ENCODE assay signal across 24 cellular contexts in the genomic region with DNA sequence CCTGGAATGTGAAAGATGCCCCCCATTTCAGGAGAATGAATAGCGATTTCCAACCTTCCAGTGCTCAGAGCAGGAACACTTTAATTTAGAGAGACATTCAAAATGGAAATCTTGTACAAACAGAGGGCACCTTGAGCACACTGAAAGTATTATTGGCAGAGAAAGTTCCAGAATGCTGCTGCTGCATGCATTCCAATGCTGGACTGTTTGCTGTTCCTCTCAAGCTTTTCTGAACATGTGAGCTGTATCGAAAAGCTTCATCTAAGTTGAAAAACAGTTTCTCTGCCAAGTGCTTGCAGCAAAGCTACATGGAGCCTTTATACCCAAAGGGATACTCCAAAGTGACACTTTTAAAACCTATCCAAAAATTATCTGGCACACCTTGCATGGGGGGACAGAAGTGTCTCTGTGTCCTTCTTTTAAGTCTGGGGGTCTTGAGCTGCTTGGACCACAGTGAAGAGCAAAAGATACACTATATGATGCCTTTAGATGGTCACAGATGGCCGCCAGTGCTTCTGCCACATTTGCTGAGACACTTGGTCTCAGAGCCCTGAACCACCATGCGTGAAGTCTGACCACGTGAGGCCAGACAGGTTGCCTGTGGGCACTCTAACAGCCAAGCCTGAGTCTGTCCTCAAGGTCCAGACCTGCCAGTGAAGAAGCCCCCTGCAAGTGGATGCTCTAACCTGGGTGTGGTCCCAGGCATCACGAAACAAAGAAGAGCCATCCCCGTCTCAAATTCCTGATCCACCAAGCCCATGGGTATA. TPM values are rescaled to one million over a fixed set of nuclear protein-coding genes. Genes with fewer than 3 reads are reported as not detected.
DNase-seq lines count a peak whose midpoint lies in the region; ATAC-seq and TF ChIP-seq lines count a peak whose summit lies in the region.
"Had no signal": no experiment of that assay in that cellular context is flagged by ENCODE, and none has a peak within 500 bp of the region (broad histone marks: within the 10 kb centered on the region; RNA-seq: fewer than 3 reads in every experiment).

No MANE protein-coding gene starts in this region.

- no peaks in the 10 kb centered on the region for H3K9me3 Mint-ChIP-seq in T-helper 1 cell treated with Interleukin-12 subunit alpha and Interleukin-12 subunit beta and Interleukin-4 antibody, amounts not matched to agents 30 μg/mL and 1 μg/mL, for 36 hours
- H3K9me3 Mint-ChIP-seq in endodermal cell = no peaks in the 10 kb centered on the region
- H3K9me3 Mint-ChIP-seq in stimulated activated naive B cell treated with anti-CD40 and anti-IgM and Interleukin-4, amounts not matched to agents 10 μg/mL and 1 μg/mL and 100 μg/mL, for 72 hours = no peaks in the 10 kb centered on the region
- H3K9me3 Mint-ChIP-seq: activated B cell treated with CpG ODN at 0.5 μM for 24 hours; dendritic cell treated with granulocyte-macrophage colony-stimulating factor and Interleukin-4, amounts not matched to agents 40 ng/mL and 50 ng/mL, for 4 days had no signal

- H3K9me3 ChIP-seq in endodermal cell (ENCODE audit: control insufficient read depth, low read length) = no peaks in the 10 kb centered on the region
- H3K9me3 ChIP-seq: psoas muscle had no signal

- no peak overlapping the region for H3K9ac ChIP-seq in endodermal cell (ENCODE audit: extremely low read depth, low read length, poor library complexity, severe bottlenecking)

- WGBS in endodermal cell (ENCODE audit: insufficient coverage in 1 of 2, insufficient read length in 1 of 2), 2 experiments = 92 to 100% methylated on average over 4 to 7 of the region's 7 CpGs

- no peak overlapping the region for H3K4me3 ChIP-seq in endodermal cell (ENCODE audit: low read length)
- H3K4me3 ChIP-seq: psoas muscle had no signal

- peaks cover 4% of the 10 kb centered on the region for H3K36me3 ChIP-seq in endodermal cell (ENCODE audit: control insufficient read depth, insufficient read depth, low read length)

- H3K36me3 Mint-ChIP-seq in T-helper 1 cell treated with Interleukin-12 subunit alpha and Interleukin-12 subunit beta and Interleukin-4 antibody, amounts not matched to agents 30 μg/mL and 1 μg/mL, for 36 hours (ENCODE audit: low read depth) = peaks cover 5% of the 10 kb centered on the region
- H3K36me3 Mint-ChIP-seq in endodermal cell (ENCODE audit: low read depth) = peaks cover 5% of the 10 kb centered on the region
- H3K36me3 Mint-ChIP-seq in stimulated activated naive B cell treated with anti-CD40 and anti-IgM and Interleukin-4, amounts not matched to agents 10 μg/mL and 1 μg/mL and 100 μg/mL, for 72 hours = peaks cover 20 to 38% of the 10 kb centered on the region in 2 donors

- ATAC-seq in HG03442 (IDR thresholded peaks at IDR 0.05; ENCODE audit: unreplicated experiment) (peak; percentile 48), GM21528 (IDR thresholded peaks at IDR 0.05; ENCODE audit: low FRiP score, unreplicated experiment) (no peak), GM18498 (IDR thresholded peaks at IDR 0.05; ENCODE audit: unreplicated experiment) (no peak)
- no peak for ATAC-seq in stimulated activated naive B cell treated with anti-CD40 and anti-IgM and Interleukin-4, amounts not matched to agents 10 μg/mL and 1 μg/mL and 100 μg/mL, for 72 hours (replicated peaks)
- ATAC-seq: HCT116 had no signal

- no peak for TF ChIP-seq CTCF in endodermal cell (conservative IDR thresholded peaks at IDR 0.05)

- H3K27ac ChIP-seq in endodermal cell (ENCODE audit: low read depth, low read length) = no peak overlapping the region
- H3K27ac ChIP-seq: 22Rv1, psoas muscle had no signal

- peak overlapping the region; percentile 6 for H3K27ac Mint-ChIP-seq in T-helper 1 cell treated with Interleukin-12 subunit alpha and Interleukin-12 subunit beta and Interleukin-4 antibody, amounts not matched to agents 30 μg/mL and 1 μg/mL, for 36 hours
- peak overlapping the region; percentile 41 for H3K27ac Mint-ChIP-seq in endodermal cell
- peak overlapping the region; percentile 25 for H3K27ac Mint-ChIP-seq in stimulated activated naive B cell treated with anti-CD40 and anti-IgM and Interleukin-4, amounts not matched to agents 10 μg/mL and 1 μg/mL and 100 μg/mL, for 72 hours
- H3K27ac Mint-ChIP-seq: activated B cell treated with CpG ODN at 0.5 μM for 24 hours; dendritic cell treated with granulocyte-macrophage colony-stimulating factor and Interleukin-4, amounts not matched to agents 40 ng/mL and 50 ng/mL, for 4 days had no signal

- H3K27me3 Mint-ChIP-seq in T-helper 1 cell treated with Interleukin-12 subunit alpha and Interleukin-12 subunit beta and Interleukin-4 antibody, amounts not matched to agents 30 μg/mL and 1 μg/mL, for 36 hours (ENCODE audit: low read depth) = no peaks in the 10 kb centered on the region
- H3K27me3 Mint-ChIP-seq in endodermal cell (ENCODE audit: insufficient read depth) = no peaks in the 10 kb centered on the region
- no peaks in the 10 kb centered on the region for H3K27me3 Mint-ChIP-seq in stimulated activated naive B cell treated with anti-CD40 and anti-IgM and Interleukin-4, amounts not matched to agents 10 μg/mL and 1 μg/mL and 100 μg/mL, for 72 hours
- H3K27me3 Mint-ChIP-seq: activated B cell treated with CpG ODN at 0.5 μM for 24 hours; dendritic cell treated with granulocyte-macrophage colony-stimulating factor and Interleukin-4, amounts not matched to agents 40 ng/mL and 50 ng/mL, for 4 days had no signal

- peaks cover 9% of the 10 kb centered on the region for H3K4me1 Mint-ChIP-seq in T-helper 1 cell treated with Interleukin-12 subunit alpha and Interleukin-12 subunit beta and Interleukin-4 antibody, amounts not matched to agents 30 μg/mL and 1 μg/mL, for 36 hours (ENCODE audit: low read depth)
- peaks cover 11% of the 10 kb centered on the region for H3K4me1 Mint-ChIP-seq in endodermal cell
- H3K4me1 Mint-ChIP-seq in stimulated activated naive B cell treated with anti-CD40 and anti-IgM and Interleukin-4, amounts not matched to agents 10 μg/mL and 1 μg/mL and 100 μg/mL, for 72 hours = peaks cover 42 to 80% of the 10 kb centered on the region in 2 donors

- no peak overlapping the region for H3K4me3 Mint-ChIP-seq in T-helper 1 cell treated with Interleukin-12 subunit alpha and Interleukin-12 subunit beta and Interleukin-4 antibody, amounts not matched to agents 30 μg/mL and 1 μg/mL, for 36 hours
- no peak overlapping the region for H3K4me3 Mint-ChIP-seq in endodermal cell
- no peak overlapping the region for H3K4me3 Mint-ChIP-seq in stimulated activated naive B cell treated with anti-CD40 and anti-IgM and Interleukin-4, amounts not matched to agents 10 μg/mL and 1 μg/mL and 100 μg/mL, for 72 hours
- H3K4me3 Mint-ChIP-seq: activated B cell treated with CpG ODN at 0.5 μM for 24 hours; dendritic cell treated with granulocyte-macrophage colony-stimulating factor and Interleukin-4, amounts not matched to agents 40 ng/mL and 50 ng/mL, for 4 days had no signal

- no peaks in the 10 kb centered on the region for H3K4me1 ChIP-seq in endodermal cell (ENCODE audit: control insufficient read depth, insufficient read depth, low read length)

- DNase-seq in T-helper 1 cell (no peak), endodermal cell (no peak), SIG-M5 (lab: John Stamatoyannopoulos, UW) (no peak)
- no peak for DNase-seq in stimulated activated naive B cell treated with anti-CD40 and anti-IgM and Interleukin-4, amounts not matched to agents 10 μg/mL and 1 μg/mL and 100 μg/mL, for 72 hours
- DNase-seq: activated B cell treated with CpG ODN at 0.5 μM for 24 hours; activated CD4-positive, alpha-beta T cell treated with anti-CD3 and anti-CD28 coated beads, Interleukin-2, amount 50 U/mL, for 48 hours; anterior cingulate cortex; COR-L47; DMS79 treated with DMSO at 0.1 percent for 48 hours; islet precursor cell; NCI-H1105 treated with DMSO at 0.1 percent for 48 hours; NCI-H2081; NCI-H345; NCI-H774; psoas muscle; stimulated activated CD4-positive, alpha-beta T cell treated with anti-CD3 and anti-CD28 coated beads, Interleukin-15, amount 100 ng/mL, for 24 hours; trophoblast cell had no signal

- H3K27me3 ChIP-seq in endodermal cell (ENCODE audit: control insufficient read depth, insufficient read depth, low read length, poor library complexity, severe bottlenecking) = no peaks in the 10 kb centered on the region

RNA-seq across cellular contexts. Expression of gene UXS1, which starts 18.8 kb away (rescaled TPM):
- 10 to 100 TPM; 43.0 to 44.6 TPM for total RNA-seq in endodermal cell
- 53.5 TPM for polyA plus RNA-seq in endodermal cell (2013, experiment 1 of 2)
- 50.5 TPM for polyA plus RNA-seq in endodermal cell (2013, experiment 2 of 2)
